ENCODE assay signal across 17 cellular contexts in genomic region chr19:39953915-39954314, GRCh38. TPM values are rescaled to one million over a fixed set of nuclear protein-coding genes. Genes with fewer than 3 reads are reported as not detected.
DNase-seq lines count a peak whose midpoint lies in the region; ATAC-seq lines count a peak whose summit lies in the region.
"Had no signal": no experiment of that assay in that cellular context is flagged by ENCODE, and none has a peak within 500 bp of the region (broad histone marks: within the 10 kb centered on the region; RNA-seq: fewer than 3 reads in every experiment).

No MANE protein-coding gene starts in this region.

- peak overlapping the region; percentile 15 for H3K4me3 Mint-ChIP-seq in activated CD4-positive, alpha-beta T cell treated with anti-CD3 and anti-CD28 coated beads for 36 hours
- H3K4me3 Mint-ChIP-seq in activated T-helper 17 cell treated with anti-CD3 and anti-CD28 coated beads, Interleukin-2, amount 50 U/mL, for 72 hours: peak overlapping the region; percentile 56
- H3K4me3 Mint-ChIP-seq in natural killer cell treated with Interleukin-12 subunit alpha and Interleukin-12 subunit beta and Interleukin-15 and Interleukin-18, amount 100 ng/mL, for 72 hours: peak overlapping the region; percentile 70

- intact Hi-C loops in activated CD4-positive, alpha-beta T cell treated with anti-CD3 and anti-CD28 coated beads for 36 hours (cut with DNase I, micrococcal nuclease): loop anchor here in 1 of 2 experiments (1.0 kb wide), 1 partner anchor 10 kb away; no protein-coding TSS in a partner anchor

- H3K36me3 Mint-ChIP-seq in activated CD4-positive, alpha-beta T cell treated with anti-CD3 and anti-CD28 coated beads for 36 hours (ENCODE audit: low read depth): peaks cover 18% of the 10 kb centered on the region
- H3K36me3 Mint-ChIP-seq in activated T-helper 17 cell treated with anti-CD3 and anti-CD28 coated beads, Interleukin-2, amount 50 U/mL, for 72 hours (ENCODE audit: low read depth): no peaks in the 10 kb centered on the region
- H3K36me3 Mint-ChIP-seq in natural killer cell treated with Interleukin-12 subunit alpha and Interleukin-12 subunit beta and Interleukin-15 and Interleukin-18, amount 100 ng/mL, for 72 hours: no peaks in the 10 kb centered on the region

- CTCF ChIA-PET in activated CD4-positive, alpha-beta T cell treated with anti-CD3 and anti-CD28 coated beads for 36 hours (lab: Charles Lee): interaction anchor here (0.7 to 1.6 kb wide), 6 partner anchors 10 to 109 kb away, joined by 3 to 12 read pairs (median 4); partner anchors contain the start of gene PSMC4

- peaks cover 71% of the 10 kb centered on the region for H3K4me1 Mint-ChIP-seq in activated CD4-positive, alpha-beta T cell treated with anti-CD3 and anti-CD28 coated beads for 36 hours
- H3K4me1 Mint-ChIP-seq in activated T-helper 17 cell treated with anti-CD3 and anti-CD28 coated beads, Interleukin-2, amount 50 U/mL, for 72 hours: peaks cover 32% of the 10 kb centered on the region
- peaks cover 37 to 39% of the 10 kb centered on the region in 2 donors for H3K4me1 Mint-ChIP-seq in natural killer cell treated with Interleukin-12 subunit alpha and Interleukin-12 subunit beta and Interleukin-15 and Interleukin-18, amount 100 ng/mL, for 72 hours (ENCODE audit: low read depth in 2 of 2)

- peak; percentile 4 for ATAC-seq in activated CD4-positive, alpha-beta T cell treated with anti-CD3 and anti-CD28 coated beads for 36 hours
- ATAC-seq in activated T-helper 17 cell treated with anti-CD3 and anti-CD28 coated beads, Interleukin-2, amount 50 U/mL, for 72 hours (replicated peaks): peak; percentile 13
- ATAC-seq in natural killer cell treated with Interleukin-12 subunit alpha and Interleukin-12 subunit beta and Interleukin-15 and Interleukin-18, amount 100 ng/mL, for 72 hours: no peak
- ATAC-seq in GM19395 (IDR thresholded peaks at IDR 0.05; ENCODE audit: unreplicated experiment): no peak

- POLR2A ChIA-PET in activated CD4-positive, alpha-beta T cell treated with anti-CD3 and anti-CD28 coated beads for 36 hours (lab: Charles Lee): interaction anchor here (0.9 kb wide), 1 partner anchor 17 kb away, joined by 3 read pairs; the partner anchor contains the start of gene PSMC4

- H3K9me3 Mint-ChIP-seq in activated CD4-positive, alpha-beta T cell treated with anti-CD3 and anti-CD28 coated beads for 36 hours (ENCODE audit: low read depth): peaks cover 2% of the 10 kb centered on the region
- H3K9me3 Mint-ChIP-seq in activated T-helper 17 cell treated with anti-CD3 and anti-CD28 coated beads, Interleukin-2, amount 50 U/mL, for 72 hours: no peaks in the 10 kb centered on the region
- peaks cover 2% of the 10 kb centered on the region for H3K9me3 Mint-ChIP-seq in natural killer cell treated with Interleukin-12 subunit alpha and Interleukin-12 subunit beta and Interleukin-15 and Interleukin-18, amount 100 ng/mL, for 72 hours

- DNase-seq in activated CD4-positive, alpha-beta T cell treated with anti-CD3 and anti-CD28 coated beads for 36 hours: no peak
- no peak for DNase-seq in activated CD4-positive, alpha-beta T cell treated with anti-CD3 and anti-CD28 coated beads, Interleukin-2, amount 50 U/mL, for 48 hours
- DNase-seq in natural killer cell treated with Interleukin-12 subunit alpha and Interleukin-12 subunit beta and Interleukin-15 and Interleukin-18, amount 100 ng/mL, for 72 hours (ENCODE audit: low spot score): no peak
- DNase-seq in hypothalamus (lab: John Stamatoyannopoulos, UW) (no peak), DMS114 treated with DMSO at 0.1 percent for 48 hours (lab: John Stamatoyannopoulos, UW; ENCODE audit: unreplicated experiment) (no peak)
- DNase-seq: 8988T; activated CD4-positive, CD25-positive, alpha-beta regulatory T cell treated with anti-CD3 and anti-CD28 coated beads, Interleukin-2, amount 50 U/mL, for 72 hours; foreskin melanocyte; H7; IMR-90; NCI-H446 treated with DMSO at 0.1 percent for 48 hours; right lobe of liver; stimulated activated CD4-positive, alpha-beta T cell treated with anti-CD3 and anti-CD28 coated beads, Interleukin-2, amount 100 ng/mL, for 48 hours; uterus had no signal

- H3K27ac Mint-ChIP-seq in activated CD4-positive, alpha-beta T cell treated with anti-CD3 and anti-CD28 coated beads for 36 hours: peak overlapping the region; percentile 81
- H3K27ac Mint-ChIP-seq in activated T-helper 17 cell treated with anti-CD3 and anti-CD28 coated beads, Interleukin-2, amount 50 U/mL, for 72 hours: peak overlapping the region; percentile 49
- peak overlapping the region; percentile 92 to 93 for H3K27ac Mint-ChIP-seq in natural killer cell treated with Interleukin-12 subunit alpha and Interleukin-12 subunit beta and Interleukin-15 and Interleukin-18, amount 100 ng/mL, for 72 hours

- no peaks in the 10 kb centered on the region for H3K36me3 ChIP-seq in KOPT-K1 (ENCODE audit: insufficient read depth, low read length)
- H3K36me3 ChIP-seq: right lobe of liver, uterus had no signal

- peak overlapping the region; percentile 55 for H3K27ac ChIP-seq in KOPT-K1 (ENCODE audit: low read depth, low read length, poor library complexity, severe bottlenecking)
- H3K27ac ChIP-seq: right lobe of liver, uterus had no signal

- H3K27me3 Mint-ChIP-seq in activated CD4-positive, alpha-beta T cell treated with anti-CD3 and anti-CD28 coated beads for 36 hours: no peaks in the 10 kb centered on the region
- no peaks in the 10 kb centered on the region for H3K27me3 Mint-ChIP-seq in activated T-helper 17 cell treated with anti-CD3 and anti-CD28 coated beads, Interleukin-2, amount 50 U/mL, for 72 hours
- no peaks in the 10 kb centered on the region for H3K27me3 Mint-ChIP-seq in natural killer cell treated with Interleukin-12 subunit alpha and Interleukin-12 subunit beta and Interleukin-15 and Interleukin-18, amount 100 ng/mL, for 72 hours

- no peaks in the 10 kb centered on the region for H3K9me3 ChIP-seq in KOPT-K1 (ENCODE audit: insufficient read depth, low read length, poor library complexity, severe bottlenecking)
- H3K9me3 ChIP-seq: right lobe of liver, uterus had no signal

RNA-seq across cellular contexts. Expression of gene PSMC4, which starts 17.1 kb away (rescaled TPM):
- 100 to 1,000 TPM; 114 to 140 TPM for total RNA-seq in activated CD4-positive, alpha-beta T cell treated with anti-CD3 and anti-CD28 coated beads for 36 hours
- 100 to 1,000 TPM in 1 of 2 donors, 10 to 100 TPM in 1; 66.4 to 121 TPM for total RNA-seq in activated T-helper 17 cell treated with anti-CD3 and anti-CD28 coated beads, Interleukin-2, amount 50 U/mL, for 72 hours
- 100 to 1,000 TPM; 163 to 165 TPM for total RNA-seq in natural killer cell treated with Interleukin-12 subunit alpha and Interleukin-12 subunit beta and Interleukin-15 and Interleukin-18, amount 100 ng/mL, for 72 hours

RNA-seq across cellular contexts. Expression of gene FCGBP, which starts 19.5 kb away (rescaled TPM):
- 1 to 10 TPM; 4.9 TPM for total RNA-seq in activated CD4-positive, alpha-beta T cell treated with anti-CD3 and anti-CD28 coated beads for 36 hours
- total RNA-seq in activated T-helper 17 cell treated with anti-CD3 and anti-CD28 coated beads, Interleukin-2, amount 50 U/mL, for 72 hours: 10 to 100 TPM in 1 of 2 donors, 1 to 10 TPM in 1; 2.1 to 11.3 TPM
- total RNA-seq in natural killer cell treated with Interleukin-12 subunit alpha and Interleukin-12 subunit beta and Interleukin-15 and Interleukin-18, amount 100 ng/mL, for 72 hours: 1 to 10 TPM; 3.4 to 6.6 TPM

RNA-seq across cellular contexts. Expression of gene ZNF546, which starts 42.9 kb away (rescaled TPM):
- total RNA-seq in activated CD4-positive, alpha-beta T cell treated with anti-CD3 and anti-CD28 coated beads for 36 hours: 1 to 10 TPM; 6.3 to 6.9 TPM
- 10 to 100 TPM in 1 of 2 donors, 1 to 10 TPM in 1; 5.8 to 10.2 TPM for total RNA-seq in activated T-helper 17 cell treated with anti-CD3 and anti-CD28 coated beads, Interleukin-2, amount 50 U/mL, for 72 hours
- 1 to 10 TPM; 3.7 to 7.4 TPM for total RNA-seq in natural killer cell treated with Interleukin-12 subunit alpha and Interleukin-12 subunit beta and Interleukin-15 and Interleukin-18, amount 100 ng/mL, for 72 hours

Comparison
In these comparisons a context has a peak if more than half of its experiments do, and no peak if none do; other contexts are left out.
1. ATAC-seq: peak in activated CD4-positive, alpha-beta T cell treated with anti-CD3 and anti-CD28 coated beads for 36 hours (single experiment) and activated T-helper 17 cell treated with anti-CD3 and anti-CD28 coated beads, Interleukin-2, amount 50 U/mL, for 72 hours (single experiment); none in natural killer cell treated with Interleukin-12 subunit alpha and Interleukin-12 subunit beta and Interleukin-15 and Interleukin-18, amount 100 ng/mL, for 72 hours (0 of 2) and GM19395 (single experiment).
2. H3K4me3 Mint-ChIP-seq: peak in every context shown above with its lines; median percentile 70 in natural killer cell treated with Interleukin-12 subunit alpha and Interleukin-12 subunit beta and Interleukin-15 and Interleukin-18, amount 100 ng/mL, for 72 hours; 56 in activated T-helper 17 cell treated with anti-CD3 and anti-CD28 coated beads, Interleukin-2, amount 50 U/mL, for 72 hours; 15 in activated CD4-positive, alpha-beta T cell treated with anti-CD3 and anti-CD28 coated beads for 36 hours.
3. Peak in every context shown above with its lines, with median percentiles within 50 percentile points of each other: H3K27ac Mint-ChIP-seq.